Comparison of ENCODE assay signal across 1 cellular context in genomic region chr22:29269230-29269604, GRCh38.
TF ChIP-seq lines count a peak whose summit lies in the region.

No MANE protein-coding gene starts in this region.

TF ChIP-seq in IMR-90, 13 proteins besides CTCF, POLR2A, EP300 and RAD21 (continued from another document):
- TF ChIP-seq RFX5 (IDR thresholded peaks at IDR 0.05; ENCODE audit: low read depth, low read length) = no peak
